8 cellular contexts compared by ENCODE assay signal in genomic region chr20:32474967-32475819, GRCh38.
DNase-seq lines count a peak whose midpoint lies in the region; ATAC-seq and TF ChIP-seq lines count a peak whose summit lies in the region.

No MANE protein-coding gene starts in this region.

- no peaks in the 10 kb centered on the region for H3K27me3 Mint-ChIP-seq in activated CD4-positive, alpha-beta T cell treated with anti-CD3 and anti-CD28 coated beads for 36 hours
- H3K27me3 Mint-ChIP-seq in T-cell: no peaks in the 10 kb centered on the region

- intact Hi-C loops in activated CD4-positive, alpha-beta T cell treated with anti-CD3 and anti-CD28 coated beads for 36 hours (cut with DNase I, micrococcal nuclease): no loop called here
- intact Hi-C loops in transverse colon (cut with DNase I; ENCODE audit: low total_unique reads): no loop called here

- peaks cover 2% of the 10 kb centered on the region for H3K36me3 Mint-ChIP-seq in activated CD4-positive, alpha-beta T cell treated with anti-CD3 and anti-CD28 coated beads for 36 hours (ENCODE audit: low read depth)
- H3K36me3 Mint-ChIP-seq in T-cell: peaks cover 4% of the 10 kb centered on the region

- peak; percentile 0 for TF ChIP-seq EP300 in transverse colon (IDR thresholded peaks at IDR 0.05; ENCODE audit: low read depth)

- peaks cover 73 to 100% (median 91%) of the 10 kb centered on the region in 4 donors for H3K4me1 ChIP-seq in transverse colon

- POLR2A ChIA-PET in activated CD4-positive, alpha-beta T cell treated with anti-CD3 and anti-CD28 coated beads for 36 hours (lab: Charles Lee): no interaction called here
- POLR2A ChIA-PET in T-cell (lab: Charles Lee): no interaction called here

- no peaks in the 10 kb centered on the region for H3K27me3 ChIP-seq in transverse colon

- peak; percentile 37 for ATAC-seq in activated CD4-positive, alpha-beta T cell treated with anti-CD3 and anti-CD28 coated beads for 36 hours
- ATAC-seq in T-cell (replicated peaks in 1 of 4): no peak
- ATAC-seq in esophagus mucosa: peak; percentile 72

- peak overlapping the region; percentile 93 to 97 (median 96) for H3K27ac ChIP-seq in transverse colon

- CTCF ChIA-PET in activated CD4-positive, alpha-beta T cell treated with anti-CD3 and anti-CD28 coated beads for 36 hours (lab: Charles Lee): interaction anchor here (1.0 kb wide), 1 partner anchor 10 kb away, joined by 4 read pairs; no protein-coding TSS in a partner anchor
- CTCF ChIA-PET in T-cell (lab: Charles Lee): no interaction called here

- H3K4me3 Mint-ChIP-seq in activated CD4-positive, alpha-beta T cell treated with anti-CD3 and anti-CD28 coated beads for 36 hours: no peak overlapping the region
- H3K4me3 Mint-ChIP-seq in T-cell: peak overlapping the region in 1 of 3 donors; percentile 45

- 14% methylated on average over 19 of the region's 28 CpGs; no CpG with 5 or more reads in 1 of the 2 donors for WGBS in transverse colon (ENCODE audit: low coverage in 1 of 2), 2 donors

- no peak for TF ChIP-seq CTCF in transverse colon (IDR thresholded peaks at IDR 0.05)

- H3K4me3 ChIP-seq in transverse colon: peak overlapping the region in 3 of 4 donors; percentile 11 to 45 (median 31)

- peaks cover 39% of the 10 kb centered on the region for H3K4me1 Mint-ChIP-seq in activated CD4-positive, alpha-beta T cell treated with anti-CD3 and anti-CD28 coated beads for 36 hours
- H3K4me1 Mint-ChIP-seq in T-cell: peaks cover 52 to 59% (median 54%) of the 10 kb centered on the region in 3 donors

- H3K9me3 Mint-ChIP-seq in activated CD4-positive, alpha-beta T cell treated with anti-CD3 and anti-CD28 coated beads for 36 hours (ENCODE audit: low read depth): no peaks in the 10 kb centered on the region
- no peaks in the 10 kb centered on the region for H3K9me3 Mint-ChIP-seq in T-cell

- H3K27ac Mint-ChIP-seq in activated CD4-positive, alpha-beta T cell treated with anti-CD3 and anti-CD28 coated beads for 36 hours: peak overlapping the region; percentile 68
- H3K27ac Mint-ChIP-seq in T-cell: peak overlapping the region; percentile 86 to 97

- H3K36me3 ChIP-seq in transverse colon: no peaks in the 10 kb centered on the region

- no peaks in the 10 kb centered on the region for H3K9me3 ChIP-seq in transverse colon

- peak; percentile 74 for TF ChIP-seq POLR2A in transverse colon (IDR thresholded peaks at IDR 0.05)

- DNase-seq in activated CD4-positive, alpha-beta T cell treated with anti-CD3 and anti-CD28 coated beads for 36 hours: no peak
- DNase-seq in activated CD4-positive, alpha-beta T cell treated with anti-CD3 and anti-CD28 coated beads for 48 hours: no peak
- peak in 1 of 34 experiments; percentile 26 for DNase-seq in T-cell
- peak; percentile 94 for DNase-seq in mucosa of gallbladder (ENCODE audit: low spot score)
- DNase-seq in transverse colon: peak; percentile 94
- no peak for DNase-seq in SHP77 (lab: John Stamatoyannopoulos, UW)
- DNase-seq in NCI-H345 (lab: John Stamatoyannopoulos, UW): no peak

- in situ Hi-C loops in transverse colon (cut with MboI; ENCODE audit: low pct_ligation_motif_present in 1 of 4, low pct_unique_long_range_greater_than_20kb in 1 of 4, low sequenced_read_pairs in 3 of 4): no loop called here

Comparison
In these comparisons a context has a peak if more than half of its experiments do, and no peak if none do; other contexts are left out.
1. ATAC-seq: peak in activated CD4-positive, alpha-beta T cell treated with anti-CD3 and anti-CD28 coated beads for 36 hours (single experiment) and esophagus mucosa (single experiment); none in T-cell (0 of 4).
2. DNase-seq: peak in mucosa of gallbladder (single experiment) and transverse colon (single experiment); none in activated CD4-positive, alpha-beta T cell treated with anti-CD3 and anti-CD28 coated beads for 36 hours (single experiment), activated CD4-positive, alpha-beta T cell treated with anti-CD3 and anti-CD28 coated beads for 48 hours (single experiment), SHP77 (0 of 2) and NCI-H345 (single experiment).